1 cellular context compared by ENCODE assay signal in the genomic region with DNA sequence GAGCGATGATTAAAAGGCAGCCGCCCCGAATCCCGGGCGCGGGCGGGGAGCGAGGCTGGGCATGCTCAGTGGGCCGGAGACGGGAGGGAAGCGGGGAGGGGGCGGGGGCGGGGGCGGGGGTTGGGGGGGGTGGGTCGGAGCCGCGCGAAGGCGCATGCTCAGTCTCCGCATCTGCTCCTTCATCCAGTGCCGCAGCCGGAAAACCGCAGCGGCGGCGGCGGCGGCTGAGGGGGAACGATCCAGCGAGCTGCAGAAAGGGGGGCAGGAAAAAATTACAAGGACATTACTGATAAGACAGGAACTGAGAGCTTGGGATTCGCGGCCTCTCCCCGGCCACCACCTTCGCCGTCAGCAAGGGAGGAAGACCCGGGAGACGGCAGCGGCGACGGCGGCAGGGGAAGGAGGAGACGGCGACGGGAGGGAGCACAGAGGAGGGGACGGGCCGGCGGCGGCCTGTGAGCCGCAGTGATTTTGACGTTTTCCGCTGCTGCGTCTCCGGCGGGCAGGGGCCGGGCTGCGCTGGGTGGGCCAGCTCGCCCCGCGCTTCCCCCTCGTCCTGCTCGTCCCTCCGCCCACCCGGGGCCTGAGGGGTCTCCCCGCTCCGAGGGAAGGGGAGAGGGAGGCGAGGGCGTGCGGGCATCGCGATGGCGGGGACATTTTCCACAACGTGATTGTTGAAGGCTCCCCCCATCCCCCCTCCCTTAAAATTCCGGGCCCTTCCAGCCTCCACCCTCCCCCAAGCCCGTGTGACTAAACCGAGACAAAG.
A peak's percentile ranks its signal among the peaks of the same experiment; 100 is the strongest.
TF ChIP-seq lines count a peak whose summit lies in the region.

A gene with protein sequence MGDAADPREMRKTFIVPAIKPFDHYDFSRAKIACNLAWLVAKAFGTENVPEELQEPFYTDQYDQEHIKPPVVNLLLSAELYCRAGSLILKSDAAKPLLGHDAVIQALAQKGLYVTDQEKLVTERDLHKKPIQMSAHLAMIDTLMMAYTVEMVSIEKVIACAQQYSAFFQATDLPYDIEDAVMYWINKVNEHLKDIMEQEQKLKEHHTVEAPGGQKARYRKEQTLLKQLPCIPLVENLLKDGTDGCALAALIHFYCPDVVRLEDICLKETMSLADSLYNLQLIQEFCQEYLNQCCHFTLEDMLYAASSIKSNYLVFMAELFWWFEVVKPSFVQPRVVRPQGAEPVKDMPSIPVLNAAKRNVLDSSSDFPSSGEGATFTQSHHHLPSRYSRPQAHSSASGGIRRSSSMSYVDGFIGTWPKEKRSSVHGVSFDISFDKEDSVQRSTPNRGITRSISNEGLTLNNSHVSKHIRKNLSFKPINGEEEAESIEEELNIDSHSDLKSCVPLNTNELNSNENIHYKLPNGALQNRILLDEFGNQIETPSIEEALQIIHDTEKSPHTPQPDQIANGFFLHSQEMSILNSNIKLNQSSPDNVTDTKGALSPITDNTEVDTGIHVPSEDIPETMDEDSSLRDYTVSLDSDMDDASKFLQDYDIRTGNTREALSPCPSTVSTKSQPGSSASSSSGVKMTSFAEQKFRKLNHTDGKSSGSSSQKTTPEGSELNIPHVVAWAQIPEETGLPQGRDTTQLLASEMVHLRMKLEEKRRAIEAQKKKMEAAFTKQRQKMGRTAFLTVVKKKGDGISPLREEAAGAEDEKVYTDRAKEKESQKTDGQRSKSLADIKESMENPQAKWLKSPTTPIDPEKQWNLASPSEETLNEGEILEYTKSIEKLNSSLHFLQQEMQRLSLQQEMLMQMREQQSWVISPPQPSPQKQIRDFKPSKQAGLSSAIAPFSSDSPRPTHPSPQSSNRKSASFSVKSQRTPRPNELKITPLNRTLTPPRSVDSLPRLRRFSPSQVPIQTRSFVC (N-terminal part only) (plus strand): TSS at position 161 of the 766 bp plus-strand sequence. CDS start 935 bp downstream, outside the sequence.

TF ChIP-seq in HepG2, 621 proteins besides CTCF, POLR2A, EP300 and RAD21 (continued from another document and continues in another):
- TF ChIP-seq, protein P1, sequence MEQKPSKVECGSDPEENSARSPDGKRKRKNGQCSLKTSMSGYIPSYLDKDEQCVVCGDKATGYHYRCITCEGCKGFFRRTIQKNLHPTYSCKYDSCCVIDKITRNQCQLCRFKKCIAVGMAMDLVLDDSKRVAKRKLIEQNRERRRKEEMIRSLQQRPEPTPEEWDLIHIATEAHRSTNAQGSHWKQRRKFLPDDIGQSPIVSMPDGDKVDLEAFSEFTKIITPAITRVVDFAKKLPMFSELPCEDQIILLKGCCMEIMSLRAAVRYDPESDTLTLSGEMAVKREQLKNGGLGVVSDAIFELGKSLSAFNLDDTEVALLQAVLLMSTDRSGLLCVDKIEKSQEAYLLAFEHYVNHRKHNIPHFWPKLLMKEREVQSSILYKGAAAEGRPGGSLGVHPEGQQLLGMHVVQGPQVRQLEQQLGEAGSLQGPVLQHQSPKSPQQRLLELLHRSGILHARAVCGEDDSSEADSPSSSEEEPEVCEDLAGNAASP (CRISPR knock-in tag; IDR thresholded peaks at IDR 0.05; ENCODE audit: borderline replicate concordance): no peak
- TF ChIP-seq EZH2 (conservative IDR thresholded peaks at IDR 0.05; ENCODE audit: low read depth, low read length) (no peak), ZNF639 (CRISPR knock-in tag; conservative IDR thresholded peaks at IDR 0.05) (peak; percentile 57; the same call in 1 of the 2 replicates), ZFP91 (CRISPR knock-in tag; IDR thresholded peaks at IDR 0.05; ENCODE audit: borderline replicate concordance) (peak; percentile 70; the same call in 1 of the 2 replicates), ZFX (CRISPR knock-in tag; IDR thresholded peaks at IDR 0.05; ENCODE audit: low read depth) (peak; percentile 82), RAD51 (IDR thresholded peaks at IDR 0.05; ENCODE audit: borderline replicate concordance) (no peak), NFKBIZ (CRISPR knock-in tag; IDR thresholded peaks at IDR 0.05) (0 out of 2 replicates have a peak, but pooled peaks have one; percentile 30), ZNF263 (CRISPR knock-in tag; IDR thresholded peaks at IDR 0.05) (peak; percentile 82), BCL3 (CRISPR knock-in tag; IDR thresholded peaks at IDR 0.05) (peak; percentile 31; the same call in 1 of the 2 replicates), PITX1 (CRISPR knock-in tag; IDR thresholded peaks at IDR 0.05) (no peak), POLR2AphosphoS5 (IDR thresholded peaks at IDR 0.05; ENCODE audit: low read depth, low read length) (peak; percentile 75), MYC (CRISPR knock-in tag; IDR thresholded peaks at IDR 0.05; ENCODE audit: borderline replicate concordance) (peak; percentile 50; the same call in 1 of the 2 replicates), ZNF784 (CRISPR knock-in tag; IDR thresholded peaks at IDR 0.05; ENCODE audit: borderline replicate concordance) (peak; percentile 72; the same call in 1 of the 2 replicates), ZNF83 (CRISPR knock-in tag; IDR thresholded peaks at IDR 0.05; ENCODE audit: borderline replicate concordance) (no peak), MAX (IDR thresholded peaks at IDR 0.05) (peak; percentile 3; the same call in 1 of the 2 replicates), THAP11 (CRISPR knock-in tag; IDR thresholded peaks at IDR 0.05) (peak; percentile 45; the same call in 1 of the 2 replicates), DR1 (CRISPR knock-in tag; IDR thresholded peaks at IDR 0.05) (no peak), GLI4 (CRISPR knock-in tag; IDR thresholded peaks at IDR 0.05; ENCODE audit: borderline replicate concordance) (no peak), ZNF274 (CRISPR knock-in tag; IDR thresholded peaks at IDR 0.05) (peak; percentile 67; the same call in 1 of the 2 replicates), ZNF562 (CRISPR knock-in tag; IDR thresholded peaks at IDR 0.05; ENCODE audit: borderline replicate concordance) (no peak), LCORL (IDR thresholded peaks at IDR 0.05) (no peak), LCORL (CRISPR knock-in tag; IDR thresholded peaks at IDR 0.05) (0 out of 2 replicates have a peak, but pooled peaks have one; percentile 21), ZNF382 (CRISPR knock-in tag; IDR thresholded peaks at IDR 0.05; ENCODE audit: borderline replicate concordance) (no peak), ZNF776 (CRISPR knock-in tag; IDR thresholded peaks at IDR 0.05) (peak; percentile 71; the same call in 1 of the 2 replicates)
- TF ChIP-seq, protein P2, sequence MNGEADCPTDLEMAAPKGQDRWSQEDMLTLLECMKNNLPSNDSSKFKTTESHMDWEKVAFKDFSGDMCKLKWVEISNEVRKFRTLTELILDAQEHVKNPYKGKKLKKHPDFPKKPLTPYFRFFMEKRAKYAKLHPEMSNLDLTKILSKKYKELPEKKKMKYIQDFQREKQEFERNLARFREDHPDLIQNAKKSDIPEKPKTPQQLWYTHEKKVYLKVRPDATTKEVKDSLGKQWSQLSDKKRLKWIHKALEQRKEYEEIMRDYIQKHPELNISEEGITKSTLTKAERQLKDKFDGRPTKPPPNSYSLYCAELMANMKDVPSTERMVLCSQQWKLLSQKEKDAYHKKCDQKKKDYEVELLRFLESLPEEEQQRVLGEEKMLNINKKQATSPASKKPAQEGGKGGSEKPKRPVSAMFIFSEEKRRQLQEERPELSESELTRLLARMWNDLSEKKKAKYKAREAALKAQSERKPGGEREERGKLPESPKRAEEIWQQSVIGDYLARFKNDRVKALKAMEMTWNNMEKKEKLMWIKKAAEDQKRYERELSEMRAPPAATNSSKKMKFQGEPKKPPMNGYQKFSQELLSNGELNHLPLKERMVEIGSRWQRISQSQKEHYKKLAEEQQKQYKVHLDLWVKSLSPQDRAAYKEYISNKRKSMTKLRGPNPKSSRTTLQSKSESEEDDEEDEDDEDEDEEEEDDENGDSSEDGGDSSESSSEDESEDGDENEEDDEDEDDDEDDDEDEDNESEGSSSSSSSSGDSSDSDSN (CRISPR knock-in tag; IDR thresholded peaks at IDR 0.05): peak; percentile 77; the same call in 1 of the 2 replicates
- TF ChIP-seq, protein P3, sequence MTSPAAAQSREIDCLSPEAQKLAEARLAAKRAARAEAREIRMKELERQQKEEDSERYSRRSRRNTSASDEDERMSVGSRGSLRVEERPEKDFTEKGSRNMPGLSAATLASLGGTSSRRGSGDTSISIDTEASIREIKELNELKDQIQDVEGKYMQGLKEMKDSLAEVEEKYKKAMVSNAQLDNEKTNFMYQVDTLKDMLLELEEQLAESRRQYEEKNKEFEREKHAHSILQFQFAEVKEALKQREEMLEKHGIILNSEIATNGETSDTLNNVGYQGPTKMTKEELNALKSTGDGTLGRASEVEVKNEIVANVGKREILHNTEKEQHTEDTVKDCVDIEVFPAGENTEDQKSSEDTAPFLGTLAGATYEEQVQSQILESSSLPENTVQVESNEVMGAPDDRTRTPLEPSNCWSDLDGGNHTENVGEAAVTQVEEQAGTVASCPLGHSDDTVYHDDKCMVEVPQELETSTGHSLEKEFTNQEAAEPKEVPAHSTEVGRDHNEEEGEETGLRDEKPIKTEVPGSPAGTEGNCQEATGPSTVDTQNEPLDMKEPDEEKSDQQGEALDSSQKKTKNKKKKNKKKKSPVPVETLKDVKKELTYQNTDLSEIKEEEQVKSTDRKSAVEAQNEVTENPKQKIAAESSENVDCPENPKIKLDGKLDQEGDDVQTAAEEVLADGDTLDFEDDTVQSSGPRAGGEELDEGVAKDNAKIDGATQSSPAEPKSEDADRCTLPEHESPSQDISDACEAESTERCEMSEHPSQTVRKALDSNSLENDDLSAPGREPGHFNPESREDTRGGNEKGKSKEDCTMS (CRISPR knock-in tag; conservative IDR thresholded peaks at IDR 0.05): no peak
- TF ChIP-seq, protein P4, sequence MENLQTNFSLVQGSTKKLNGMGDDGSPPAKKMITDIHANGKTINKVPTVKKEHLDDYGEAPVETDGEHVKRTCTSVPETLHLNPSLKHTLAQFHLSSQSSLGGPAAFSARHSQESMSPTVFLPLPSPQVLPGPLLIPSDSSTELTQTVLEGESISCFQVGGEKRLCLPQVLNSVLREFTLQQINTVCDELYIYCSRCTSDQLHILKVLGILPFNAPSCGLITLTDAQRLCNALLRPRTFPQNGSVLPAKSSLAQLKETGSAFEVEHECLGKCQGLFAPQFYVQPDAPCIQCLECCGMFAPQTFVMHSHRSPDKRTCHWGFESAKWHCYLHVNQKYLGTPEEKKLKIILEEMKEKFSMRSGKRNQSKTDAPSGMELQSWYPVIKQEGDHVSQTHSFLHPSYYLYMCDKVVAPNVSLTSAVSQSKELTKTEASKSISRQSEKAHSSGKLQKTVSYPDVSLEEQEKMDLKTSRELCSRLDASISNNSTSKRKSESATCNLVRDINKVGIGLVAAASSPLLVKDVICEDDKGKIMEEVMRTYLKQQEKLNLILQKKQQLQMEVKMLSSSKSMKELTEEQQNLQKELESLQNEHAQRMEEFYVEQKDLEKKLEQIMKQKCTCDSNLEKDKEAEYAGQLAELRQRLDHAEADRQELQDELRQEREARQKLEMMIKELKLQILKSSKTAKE (CRISPR knock-in tag; IDR thresholded peaks at IDR 0.05; ENCODE audit: borderline replicate concordance): peak; percentile 52; the same call in 1 of the 2 replicates
